ENCODE assay signal across 30 cellular contexts in the genomic region with DNA sequence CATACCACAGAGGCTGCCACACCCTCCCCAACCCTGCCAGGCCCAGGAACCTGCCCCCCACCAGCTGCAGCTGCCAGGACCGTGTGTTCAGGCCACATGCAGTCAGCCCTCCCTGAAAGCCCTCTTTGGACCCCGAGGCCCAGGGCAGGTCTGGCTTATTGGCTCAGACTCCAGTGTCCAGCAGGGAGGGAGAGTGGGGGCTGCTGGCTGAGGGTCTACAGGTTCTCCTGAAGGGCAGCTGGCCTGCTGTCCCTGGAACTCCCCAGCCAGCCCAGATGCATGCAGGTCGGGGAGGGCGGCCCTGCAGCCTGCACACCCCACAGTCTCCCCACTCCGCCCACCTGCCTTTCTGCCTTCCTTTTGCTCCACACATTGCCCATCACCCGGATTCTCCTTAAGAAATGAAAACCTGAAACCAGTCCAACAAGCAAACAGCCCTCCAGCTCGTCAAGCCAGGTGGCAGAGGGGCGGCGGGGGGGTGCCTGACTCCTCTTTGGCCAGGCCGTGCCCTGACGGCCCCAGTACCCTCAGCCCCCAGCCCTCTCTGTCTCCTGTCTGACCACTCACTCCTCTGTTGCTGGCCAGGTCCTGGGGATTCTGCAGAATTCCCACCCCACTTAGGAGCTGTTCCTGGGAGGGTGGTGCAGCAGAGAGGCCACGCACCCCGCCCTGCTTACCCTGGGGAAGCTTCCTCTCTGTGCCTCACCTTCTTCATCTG. TPM values are rescaled to one million over a fixed set of nuclear protein-coding genes. Genes with fewer than 3 reads are reported as not detected.
DNase-seq lines count a peak whose midpoint lies in the region; ATAC-seq and TF ChIP-seq lines count a peak whose summit lies in the region.
"Had no signal": no experiment of that assay in that cellular context is flagged by ENCODE, and none has a peak within 500 bp of the region (broad histone marks: within the 10 kb centered on the region; RNA-seq: fewer than 3 reads in every experiment).

No MANE protein-coding gene starts in this region.

- no peak overlapping the region for H2BK12ac ChIP-seq in H9 (ENCODE audit: insufficient read length, low read depth, low read length)

- no peak overlapping the region for H3K18ac ChIP-seq in H9 (ENCODE audit: insufficient read length, low read depth, low read length)

- H4K5ac ChIP-seq in H9 (ENCODE audit: insufficient read length, low read depth, low read length): no peak overlapping the region

- H3K79me2 ChIP-seq in H9 (ENCODE audit: insufficient read depth, low read length): no peaks in the 10 kb centered on the region
- H3K79me2 ChIP-seq: parathyroid adenoma had no signal

- no peak overlapping the region for H2BK5ac ChIP-seq in H9 (ENCODE audit: insufficient read length, low read length)

- H3T11ph ChIP-seq in H9 (ENCODE audit: low read length): no peak overlapping the region

- DNase-seq in activated CD8-positive, alpha-beta T cell treated with anti-CD3 and anti-CD28 coated beads, Interleukin-2, amount 10 ng/mL, durations not matched to agents 7 days and 5 days: peak; percentile 13
- DNase-seq in activated CD8-positive, alpha-beta T cell treated with anti-CD3 and anti-CD28 coated beads for 36 hours: no peak
- DNase-seq in H9 (peak; percentile 24), left lung (peak; percentile 25 to 55), OCI-M2 (lab: John Stamatoyannopoulos, UW; ENCODE audit: unreplicated experiment) (no peak), DMS153 (lab: John Stamatoyannopoulos, UW) (no peak)
- no peak for DNase-seq in stimulated activated naive B cell treated with anti-CD40 and anti-IgM and Interleukin-4, amounts not matched to agents 10 μg/mL and 1 μg/mL and 100 μg/mL, for 72 hours
- no peak for DNase-seq in stimulated activated CD4-positive, alpha-beta T cell treated with anti-CD3 and anti-CD28 coated beads, Interleukin-15, amount 100 ng/mL, for 24 hours
- DNase-seq: activated CD4-positive, alpha-beta T cell treated with anti-CD3 and anti-CD28 coated beads for 4 hours; CD4-positive, alpha-beta memory T cell; EL; esophagus squamous epithelium; foreskin melanocyte; HCEC 1CT; left ventricle myocardium superior; NCI-H1092; NCI-H1694 treated with DMSO at 0.1 percent for 48 hours; NCI-H2171; PC-3; spleen; stimulated activated CD4-positive, alpha-beta T cell treated with anti-CD3 and anti-CD28 coated beads, Interleukin-2, amount 100 ng/mL, for 48 hours had no signal

- no peak overlapping the region for H2BK120ac ChIP-seq in H9 (ENCODE audit: low read depth, low read length, poor library complexity, severe bottlenecking)

- no peak overlapping the region for H3K14ac ChIP-seq in H9 (ENCODE audit: insufficient read depth, low read length)

- H3K9me3 Mint-ChIP-seq in activated CD8-positive, alpha-beta T cell treated with anti-CD3 and anti-CD28 coated beads, Interleukin-2, amount 10 ng/mL, durations not matched to agents 7 days and 5 days (ENCODE audit: insufficient read depth): no peaks in the 10 kb centered on the region
- no peaks in the 10 kb centered on the region for H3K9me3 Mint-ChIP-seq in activated CD8-positive, alpha-beta T cell treated with anti-CD3 and anti-CD28 coated beads for 36 hours
- H3K9me3 Mint-ChIP-seq in H9: no peaks in the 10 kb centered on the region; a peak in 3 of 5 replicates
- H3K9me3 Mint-ChIP-seq in stimulated activated naive B cell treated with anti-CD40 and anti-IgM and Interleukin-4, amounts not matched to agents 10 μg/mL and 1 μg/mL and 100 μg/mL, for 72 hours: no peaks in the 10 kb centered on the region
- H3K9me3 Mint-ChIP-seq: activated naive CD4-positive, alpha-beta T cell treated with anti-CD3 and anti-CD28 coated beads, Interleukin-2, amount 50 U/mL, for 72 hours; activated T-helper 1 cell treated with anti-CD3 and anti-CD28 coated beads, Interleukin-12 subunit alpha, Interleukin-12 subunit beta, Interleukin-2, Interleukin-4 antibody, amounts not matched to agents 30 ng/mL and 10 ng/mL and 1 ng/mL, durations not matched to agents 14 hours and 24 hours and 36 hours; CD4-positive, alpha-beta memory T cell had no signal

- H3K4ac ChIP-seq in H9 (ENCODE audit: low read depth, low read length): no peak overlapping the region

- H2AFZ ChIP-seq in H9 (ENCODE audit: low read length): no peak overlapping the region
- H2AFZ ChIP-seq: parathyroid adenoma had no signal

- WGBS in H9 (ENCODE audit: extremely low coverage, insufficient read length, low lambda C conversion rate): no CpG with 5 or more reads among the region's 13 CpGs

- ATAC-seq in activated CD8-positive, alpha-beta T cell treated with anti-CD3 and anti-CD28 coated beads, Interleukin-2, amount 10 ng/mL, durations not matched to agents 7 days and 5 days: no peak
- ATAC-seq in activated CD8-positive, alpha-beta T cell treated with anti-CD3 and anti-CD28 coated beads for 36 hours: no peak
- ATAC-seq in left lung: no peak
- no peak for ATAC-seq in stimulated activated naive B cell treated with anti-CD40 and anti-IgM and Interleukin-4, amounts not matched to agents 10 μg/mL and 1 μg/mL and 100 μg/mL, for 72 hours (replicated peaks)
- ATAC-seq: activated naive CD4-positive, alpha-beta T cell treated with anti-CD3 and anti-CD28 coated beads, Interleukin-2, amount 50 U/mL, for 72 hours; left ventricle myocardium superior; PC-3; right cardiac atrium had no signal

- no peak overlapping the region for H4K8ac ChIP-seq in H9 (replicated peaks; ENCODE audit: insufficient read length, low read depth, low read length)

- no peak overlapping the region for H2AK5ac ChIP-seq in H9 (ENCODE audit: insufficient read length, low read length)

- H3K4me2 ChIP-seq in H9 (ENCODE audit: insufficient read depth, insufficient read length, low read length): no peak overlapping the region

- TF ChIP-seq CTCF in activated CD8-positive, alpha-beta T cell treated with anti-CD3 and anti-CD28 coated beads for 36 hours (IDR thresholded peaks at IDR 0.05): no peak
- TF ChIP-seq CTCF in H9 (conservative IDR thresholded peaks at IDR 0.05): no peak
- TF ChIP-seq CTCF in left lung (IDR thresholded peaks at IDR 0.05): no peak

- no peak overlapping the region for H3K9ac ChIP-seq in H9 (ENCODE audit: extremely low read depth, insufficient read length, low read length)
- H3K9ac ChIP-seq: parathyroid adenoma had no signal

- H3K4me1 Mint-ChIP-seq in activated CD8-positive, alpha-beta T cell treated with anti-CD3 and anti-CD28 coated beads, Interleukin-2, amount 10 ng/mL, durations not matched to agents 7 days and 5 days (ENCODE audit: low read depth): peaks cover 12% of the 10 kb centered on the region
- peaks cover 6% of the 10 kb centered on the region for H3K4me1 Mint-ChIP-seq in activated CD8-positive, alpha-beta T cell treated with anti-CD3 and anti-CD28 coated beads for 36 hours (ENCODE audit: low read depth)
- H3K4me1 Mint-ChIP-seq in H9: peaks cover 0 to 3% of the 10 kb centered on the region in 2 experiments; a peak in 1 of 4 replicates
- peaks cover 0 to 4% of the 10 kb centered on the region in 2 donors for H3K4me1 Mint-ChIP-seq in stimulated activated naive B cell treated with anti-CD40 and anti-IgM and Interleukin-4, amounts not matched to agents 10 μg/mL and 1 μg/mL and 100 μg/mL, for 72 hours
- H3K4me1 Mint-ChIP-seq: nephron had no signal

- H3K36me3 ChIP-seq in left lung: no peaks in the 10 kb centered on the region
- H3K36me3 ChIP-seq: esophagus squamous epithelium, spleen had no signal

- no peak overlapping the region for H3K4me3 ChIP-seq in left lung
- H3K4me3 ChIP-seq: coronary artery, esophagus squamous epithelium, spleen had no signal

- H3K4me3 Mint-ChIP-seq in activated CD8-positive, alpha-beta T cell treated with anti-CD3 and anti-CD28 coated beads, Interleukin-2, amount 10 ng/mL, durations not matched to agents 7 days and 5 days: no peak overlapping the region
- no peak overlapping the region for H3K4me3 Mint-ChIP-seq in activated CD8-positive, alpha-beta T cell treated with anti-CD3 and anti-CD28 coated beads for 36 hours
- H3K4me3 Mint-ChIP-seq in H9: no peak overlapping the region
- no peak overlapping the region for H3K4me3 Mint-ChIP-seq in stimulated activated naive B cell treated with anti-CD40 and anti-IgM and Interleukin-4, amounts not matched to agents 10 μg/mL and 1 μg/mL and 100 μg/mL, for 72 hours
- H3K4me3 Mint-ChIP-seq: activated T-helper 1 cell treated with anti-CD3 and anti-CD28 coated beads, Interleukin-12 subunit alpha, Interleukin-12 subunit beta, Interleukin-2, Interleukin-4 antibody, amounts not matched to agents 30 ng/mL and 10 ng/mL and 1 ng/mL, durations not matched to agents 14 hours and 24 hours and 36 hours; CD4-positive, alpha-beta memory T cell; nephron had no signal

- no peak overlapping the region for H2BK20ac ChIP-seq in H9 (ENCODE audit: low read depth, low read length, poor library complexity, severe bottlenecking)

- H3K4me1 ChIP-seq in H9 (ENCODE audit: insufficient read depth, low read length): no peaks in the 10 kb centered on the region
- H3K4me1 ChIP-seq in left lung: no peaks in the 10 kb centered on the region
- H3K4me1 ChIP-seq: parathyroid adenoma, spleen had no signal

- POLR2A ChIA-PET in activated CD8-positive, alpha-beta T cell treated with anti-CD3 and anti-CD28 coated beads, Interleukin-2, amount 10 ng/mL, durations not matched to agents 7 days and 5 days (lab: Charles Lee): no interaction called here
- POLR2A ChIA-PET in activated CD8-positive, alpha-beta T cell treated with anti-CD3 and anti-CD28 coated beads for 36 hours (lab: Charles Lee): interaction anchor here (0.6 to 1.0 kb wide), 2 partner anchors 16 to 78 kb away, joined by 3 to 4 read pairs; no protein-coding TSS in a partner anchor

- intact Hi-C loops in activated CD8-positive, alpha-beta T cell treated with anti-CD3 and anti-CD28 coated beads for 36 hours (cut with micrococcal nuclease): no loop called here
- intact Hi-C loops in left lung (cut with DNase I): no loop called here

- H3K27me3 ChIP-seq in H9 (ENCODE audit: insufficient read depth, low read length): no peaks in the 10 kb centered on the region; the same call in 1 of the 2 replicates
- H3K27me3 ChIP-seq in left lung: peaks cover 0 to 58% of the 10 kb centered on the region in 2 donors

- no peaks in the 10 kb centered on the region for H3K23me2 ChIP-seq in H9 (ENCODE audit: insufficient read length, low read depth, low read length, poor library complexity, severe bottlenecking)

- H3K9me3 ChIP-seq in H9 (ENCODE audit: control insufficient read depth, low read depth, low read length) (no peaks in the 10 kb centered on the region), left lung (no peaks in the 10 kb centered on the region)
- H3K9me3 ChIP-seq: esophagus squamous epithelium had no signal

- H3K27ac Mint-ChIP-seq in activated CD8-positive, alpha-beta T cell treated with anti-CD3 and anti-CD28 coated beads, Interleukin-2, amount 10 ng/mL, durations not matched to agents 7 days and 5 days: no peak overlapping the region
- H3K27ac Mint-ChIP-seq in activated CD8-positive, alpha-beta T cell treated with anti-CD3 and anti-CD28 coated beads for 36 hours: no peak overlapping the region
- no peak overlapping the region for H3K27ac Mint-ChIP-seq in H9
- peak overlapping the region; percentile 65 for H3K27ac Mint-ChIP-seq in stimulated activated naive B cell treated with anti-CD40 and anti-IgM and Interleukin-4, amounts not matched to agents 10 μg/mL and 1 μg/mL and 100 μg/mL, for 72 hours
- H3K27ac Mint-ChIP-seq: activated naive CD4-positive, alpha-beta T cell treated with anti-CD3 and anti-CD28 coated beads, Interleukin-2, amount 50 U/mL, for 72 hours; activated T-helper 1 cell treated with anti-CD3 and anti-CD28 coated beads, Interleukin-12 subunit alpha, Interleukin-12 subunit beta, Interleukin-2, Interleukin-4 antibody, amounts not matched to agents 30 ng/mL and 10 ng/mL and 1 ng/mL, durations not matched to agents 14 hours and 24 hours and 36 hours; nephron had no signal

- H3K23ac ChIP-seq in H9 (ENCODE audit: insufficient read length, low read depth, low read length): no peak overlapping the region

- no peaks in the 10 kb centered on the region for H3K79me1 ChIP-seq in H9 (ENCODE audit: insufficient read depth, low read depth, low read length, poor library complexity, severe bottlenecking)

- no peak overlapping the region for H4K91ac ChIP-seq in H9 (ENCODE audit: insufficient read length, low read depth, low read length)

- H3K27ac ChIP-seq in H9 (ENCODE audit: insufficient read length, low read depth, low read length) (no peak overlapping the region), left lung (no peak overlapping the region)
- H3K27ac ChIP-seq: coronary artery, esophagus squamous epithelium, parathyroid adenoma, spleen, VCaP had no signal

- peaks cover 9% of the 10 kb centered on the region for H3K27me3 Mint-ChIP-seq in activated CD8-positive, alpha-beta T cell treated with anti-CD3 and anti-CD28 coated beads, Interleukin-2, amount 10 ng/mL, durations not matched to agents 7 days and 5 days (ENCODE audit: low read depth)
- H3K27me3 Mint-ChIP-seq in activated CD8-positive, alpha-beta T cell treated with anti-CD3 and anti-CD28 coated beads for 36 hours: no peaks in the 10 kb centered on the region
- H3K27me3 Mint-ChIP-seq in H9 (ENCODE audit: low read depth): peaks cover 37% of the 10 kb centered on the region
- H3K27me3 Mint-ChIP-seq in stimulated activated naive B cell treated with anti-CD40 and anti-IgM and Interleukin-4, amounts not matched to agents 10 μg/mL and 1 μg/mL and 100 μg/mL, for 72 hours: peaks cover 24 to 38% of the 10 kb centered on the region in 2 donors

- H2BK15ac ChIP-seq in H9 (ENCODE audit: low read depth, low read length): no peak overlapping the region

- H3K56ac ChIP-seq in H9 (ENCODE audit: insufficient read length, low read depth, low read length): no peak overlapping the region

- H4K20me1 ChIP-seq in H9 (ENCODE audit: control insufficient read depth, insufficient read depth, insufficient read length): no peaks in the 10 kb centered on the region

- H3K36me3 Mint-ChIP-seq in activated CD8-positive, alpha-beta T cell treated with anti-CD3 and anti-CD28 coated beads, Interleukin-2, amount 10 ng/mL, durations not matched to agents 7 days and 5 days (ENCODE audit: low read depth): no peaks in the 10 kb centered on the region
- H3K36me3 Mint-ChIP-seq in activated CD8-positive, alpha-beta T cell treated with anti-CD3 and anti-CD28 coated beads for 36 hours (ENCODE audit: low read depth): no peaks in the 10 kb centered on the region
- H3K36me3 Mint-ChIP-seq in H9 (ENCODE audit: insufficient read depth in 1 of 3, low read depth in 3 of 3): no peaks in the 10 kb centered on the region; a peak in 1 of 7 replicates
- no peaks in the 10 kb centered on the region for H3K36me3 Mint-ChIP-seq in stimulated activated naive B cell treated with anti-CD40 and anti-IgM and Interleukin-4, amounts not matched to agents 10 μg/mL and 1 μg/mL and 100 μg/mL, for 72 hours
- H3K36me3 Mint-ChIP-seq: activated naive CD4-positive, alpha-beta T cell treated with anti-CD3 and anti-CD28 coated beads, Interleukin-2, amount 50 U/mL, for 72 hours; CD4-positive, alpha-beta memory T cell had no signal

- CTCF ChIA-PET in activated CD8-positive, alpha-beta T cell treated with anti-CD3 and anti-CD28 coated beads, Interleukin-2, amount 10 ng/mL, durations not matched to agents 7 days and 5 days (lab: Charles Lee): no interaction called here
- CTCF ChIA-PET in activated CD8-positive, alpha-beta T cell treated with anti-CD3 and anti-CD28 coated beads for 36 hours (lab: Charles Lee): no interaction called here

RNA-seq across cellular contexts. Expression of a gene that starts 18.0 kb away (rescaled TPM):
- 10 to 100 TPM; 21.6 to 23.8 TPM for total RNA-seq in activated CD8-positive, alpha-beta T cell treated with anti-CD3 and anti-CD28 coated beads, Interleukin-2, amount 10 ng/mL, durations not matched to agents 7 days and 5 days
- 10 to 100 TPM; 14.4 to 14.6 TPM for total RNA-seq in activated CD8-positive, alpha-beta T cell treated with anti-CD3 and anti-CD28 coated beads for 36 hours
- total RNA-seq in H9 (2021) (0.66 and 1.4 TPM in 2 replicates), left lung (1 to 10 TPM; 1.1 to 6.0 TPM)

RNA-seq across cellular contexts. Expression of a gene that starts 39.4 kb away (rescaled TPM):
- total RNA-seq in activated CD8-positive, alpha-beta T cell treated with anti-CD3 and anti-CD28 coated beads, Interleukin-2, amount 10 ng/mL, durations not matched to agents 7 days and 5 days: not detected
- total RNA-seq in activated CD8-positive, alpha-beta T cell treated with anti-CD3 and anti-CD28 coated beads for 36 hours: not detected
- total RNA-seq in H9 (2021) (not detected in 2 replicates), left lung (not detected)
- total RNA-seq: activated naive CD4-positive, alpha-beta T cell treated with anti-CD3 and anti-CD28 coated beads, Interleukin-2, amount 50 U/mL, for 72 hours; activated T-helper 1 cell treated with anti-CD3 and anti-CD28 coated beads, Interleukin-12 subunit alpha, Interleukin-12 subunit beta, Interleukin-2, Interleukin-4 antibody, amounts not matched to agents 30 ng/mL and 10 ng/mL and 1 ng/mL, durations not matched to agents 14 hours and 24 hours and 36 hours; bronchial epithelial cell; CD4-positive, alpha-beta memory T cell; esophagus squamous epithelium; left ventricle myocardium superior; mucosa of gallbladder; PC-3; right cardiac atrium had no signal

RNA-seq across cellular contexts. Expression of a gene that starts 48.4 kb away (rescaled TPM):
- not detected for total RNA-seq in activated CD8-positive, alpha-beta T cell treated with anti-CD3 and anti-CD28 coated beads, Interleukin-2, amount 10 ng/mL, durations not matched to agents 7 days and 5 days
- total RNA-seq in activated CD8-positive, alpha-beta T cell treated with anti-CD3 and anti-CD28 coated beads for 36 hours: not detected
- total RNA-seq in H9 (2021): not detected in 2 replicates
- not detected for total RNA-seq in left lung
- total RNA-seq: activated naive CD4-positive, alpha-beta T cell treated with anti-CD3 and anti-CD28 coated beads, Interleukin-2, amount 50 U/mL, for 72 hours; activated T-helper 1 cell treated with anti-CD3 and anti-CD28 coated beads, Interleukin-12 subunit alpha, Interleukin-12 subunit beta, Interleukin-2, Interleukin-4 antibody, amounts not matched to agents 30 ng/mL and 10 ng/mL and 1 ng/mL, durations not matched to agents 14 hours and 24 hours and 36 hours; bronchial epithelial cell; CD4-positive, alpha-beta memory T cell; esophagus squamous epithelium; left ventricle myocardium superior; mucosa of gallbladder; PC-3; right cardiac atrium had no signal

RNA-seq across cellular contexts. Expression of a gene that starts 56.7 kb away (rescaled TPM):
- 10 to 100 TPM; 53.0 to 61.2 TPM for total RNA-seq in activated CD8-positive, alpha-beta T cell treated with anti-CD3 and anti-CD28 coated beads, Interleukin-2, amount 10 ng/mL, durations not matched to agents 7 days and 5 days
- 10 to 100 TPM; 26.8 to 29.1 TPM for total RNA-seq in activated CD8-positive, alpha-beta T cell treated with anti-CD3 and anti-CD28 coated beads for 36 hours
- total RNA-seq in H9 (2021): 45.0 and 47.4 TPM in 2 replicates
- 10 to 100 TPM; 31.2 to 31.9 TPM for total RNA-seq in left lung

Comparison
In these comparisons a context has a peak if more than half of its experiments do, and no peak if none do; other contexts are left out.
1. DNase-seq: peak in activated CD8-positive, alpha-beta T cell treated with anti-CD3 and anti-CD28 coated beads, Interleukin-2, amount 10 ng/mL, durations not matched to agents 7 days and 5 days (single experiment), H9 (single experiment) and left lung (2 of 2); none in activated CD8-positive, alpha-beta T cell treated with anti-CD3 and anti-CD28 coated beads for 36 hours (single experiment), stimulated activated naive B cell treated with anti-CD40 and anti-IgM and Interleukin-4, amounts not matched to agents 10 μg/mL and 1 μg/mL and 100 μg/mL, for 72 hours (single experiment), OCI-M2 (single experiment), stimulated activated CD4-positive, alpha-beta T cell treated with anti-CD3 and anti-CD28 coated beads, Interleukin-15, amount 100 ng/mL, for 24 hours (single experiment) and DMS153 (single experiment).